8 cellular contexts compared by ENCODE assay signal in genomic region chr3:197791120-197792018, GRCh38. TPM values are rescaled to one million over a fixed set of nuclear protein-coding genes. Genes with fewer than 3 reads are reported as not detected.
A peak's percentile ranks its signal among the peaks of the same experiment; 100 is the strongest.
DNase-seq lines count a peak whose midpoint lies in the region; ATAC-seq, FAIRE-seq and TF ChIP-seq lines count a peak whose summit lies in the region.

TSS of gene LRCH3 (plus strand) at chr3:197791254. CDS start at chr3:197791279, 25 bp downstream.

- H3K27ac ChIP-seq in pancreas (peak within 1 kb of the TSS; percentile 81 to 92 (median 88)), thyroid gland (peak within 1 kb of the TSS; percentile 90 to 96 (median 94))

- no peaks in the 10 kb centered on the region for H3K36me3 Mint-ChIP-seq in HFFc6 (ENCODE audit: low read depth)

- H3K9me3 ChIP-seq in pancreas: no peaks in the 10 kb centered on the region
- no peaks in the 10 kb centered on the region for H3K9me3 ChIP-seq in thyroid gland

- peak; percentile 95 for TF ChIP-seq POLR2A in GM10847 (IDR thresholded peaks at IDR 0.05; ENCODE audit: extremely low read depth, insufficient read length)
- TF ChIP-seq POLR2A in thyroid gland (IDR thresholded peaks at IDR 0.05): peak in 1 of 2 donors; percentile 88

- no peaks in the 10 kb centered on the region for H3K9me3 Mint-ChIP-seq in HFFc6

- H3K27me3 ChIP-seq in pancreas: no peaks in the 10 kb centered on the region
- no peaks in the 10 kb centered on the region for H3K27me3 ChIP-seq in thyroid gland

- peaks cover 5% of the 10 kb centered on the region for H3K27me3 Mint-ChIP-seq in HFFc6 (ENCODE audit: insufficient read depth)

- DNase-seq in HFFc6 (peak; percentile 66), NCI-H1092 treated with DMSO at 0.1 percent for 48 hours (lab: John Stamatoyannopoulos, UW) (peak; percentile 77), SW480 (ENCODE audit: low spot score) (peak; percentile 63), Right ventricle myocardium superior (peak; percentile 89), pancreas (peak; percentile 70 to 91 (median 78)), thyroid gland (peak; percentile 78 to 81)
- peak; percentile 63 for DNase-seq in activated naive CD8-positive, alpha-beta T cell treated with anti-CD3 and anti-CD28 coated beads, Interleukin-2, amount 50 U/mL, for 16 hours (ENCODE audit: low read depth, low spot score)

- H3K4me3 Mint-ChIP-seq in HFFc6: peak within 1 kb of the TSS; percentile 98

- peaks cover 0 to 12% (median 4%) of the 10 kb centered on the region in 3 donors for H3K4me1 ChIP-seq in pancreas
- H3K4me1 ChIP-seq in thyroid gland: peaks cover 0 to 13% of the 10 kb centered on the region in 2 donors

- 0 to 1% methylated on average over 81 to 90 of the region's 90 CpGs for WGBS in pancreas, 2 donors
- WGBS in thyroid gland, 2 donors: 0 to 2% methylated on average over 9 to 23 of the region's 90 CpGs

- H3K36me3 ChIP-seq in pancreas: no peaks in the 10 kb centered on the region
- no peaks in the 10 kb centered on the region for H3K36me3 ChIP-seq in thyroid gland

- no peak for FAIRE-seq in pancreas (lab: Jason Lieb, UNC)

- H3K4me1 Mint-ChIP-seq in HFFc6 (ENCODE audit: low read depth): peaks cover 47% of the 10 kb centered on the region

- H3K27ac Mint-ChIP-seq in HFFc6: peak within 1 kb of the TSS; percentile 95

- H3K4me3 ChIP-seq in pancreas: peak within 1 kb of the TSS; percentile 49 to 95 (median 78)
- H3K4me3 ChIP-seq in thyroid gland (replicated peaks in 1 of 3): peak within 1 kb of the TSS; percentile 60 to 96 (median 72)

- intact Hi-C loops in Right ventricle myocardium superior (cut with DNase I): no loop called here
- intact Hi-C loops in pancreas (cut with DNase I): no loop called here
- intact Hi-C loops in thyroid gland (cut with DNase I): no loop called here

- ATAC-seq in Right ventricle myocardium superior (ENCODE audit: poor library complexity) (peak; percentile 94), pancreas (peak; percentile 86 to 94 (median 92))

- TF ChIP-seq CTCF in HFFc6 (IDR thresholded peaks at IDR 0.05) (no peak), pancreas (IDR thresholded peaks at IDR 0.05) (no peak), thyroid gland (IDR thresholded peaks at IDR 0.05) (no peak)

RNA-seq across cellular contexts. Expression of gene LRCH3, which starts in this region (rescaled TPM):
- total RNA-seq in HFFc6 (2021; fragmentation: NEBNext Ultra II Directional; extraction: Animal tissue kit (Norgen Biotek cat#: 25700)): 10 to 100 TPM; 39.4 to 44.7 (median 41.0) TPM
- total RNA-seq in Right ventricle myocardium superior (18.0 TPM), pancreas (10 to 100 TPM; 11.1 to 26.1 (median 16.8) TPM), thyroid gland (10 to 100 TPM; 36.7 to 68.3 (median 54.9) TPM)
- 1 to 10 TPM; 5.4 to 9.7 TPM for polyA plus RNA-seq in pancreas

Comparison
In these comparisons a context has a peak if more than half of its experiments do, and no peak if none do; other contexts are left out.
1. Peak in every context shown above with its lines: DNase-seq, ATAC-seq, H3K4me3 ChIP-seq and H3K27ac ChIP-seq.